ENCODE assay signal across 1 cellular context in genomic region chr7:1894906-1895663, GRCh38.
TF ChIP-seq lines count a peak whose summit lies in the region.

No MANE protein-coding gene starts in this region.

TF ChIP-seq in WTC11, 78 proteins besides CTCF, POLR2A, EP300 and RAD21 (continued from another document):
- no peak for TF ChIP-seq MXD4 (CRISPR knock-in tag; IDR thresholded peaks at IDR 0.05; ENCODE audit: borderline replicate concordance)
- TF ChIP-seq ZNF219 (CRISPR knock-in tag; IDR thresholded peaks at IDR 0.05; ENCODE audit: borderline replicate concordance) = no peak
- TF ChIP-seq FOXJ3 (CRISPR knock-in tag; IDR thresholded peaks at IDR 0.05; ENCODE audit: borderline replicate concordance) = no peak
- TF ChIP-seq MLX (CRISPR knock-in tag; IDR thresholded peaks at IDR 0.05) = no peak
- TF ChIP-seq USF2 (CRISPR knock-in tag; IDR thresholded peaks at IDR 0.05) = no peak
- no peak for TF ChIP-seq ZNF317 (CRISPR knock-in tag; IDR thresholded peaks at IDR 0.05; ENCODE audit: borderline replicate concordance, low read depth)
- no peak for TF ChIP-seq SP1 (CRISPR knock-in tag; conservative IDR thresholded peaks at IDR 0.05)
- TF ChIP-seq E2F5 (CRISPR knock-in tag; IDR thresholded peaks at IDR 0.05) = no peak
- TF ChIP-seq ESRRA (CRISPR knock-in tag; IDR thresholded peaks at IDR 0.05; ENCODE audit: borderline replicate concordance) = no peak
- no peak for TF ChIP-seq TCF7 (CRISPR knock-in tag; IDR thresholded peaks at IDR 0.05; ENCODE audit: low read depth)
TF ChIP-seq in WTC11: peak in this region for 0.
